Comparison of ENCODE assay signal across 9 cellular contexts in the genomic region with DNA sequence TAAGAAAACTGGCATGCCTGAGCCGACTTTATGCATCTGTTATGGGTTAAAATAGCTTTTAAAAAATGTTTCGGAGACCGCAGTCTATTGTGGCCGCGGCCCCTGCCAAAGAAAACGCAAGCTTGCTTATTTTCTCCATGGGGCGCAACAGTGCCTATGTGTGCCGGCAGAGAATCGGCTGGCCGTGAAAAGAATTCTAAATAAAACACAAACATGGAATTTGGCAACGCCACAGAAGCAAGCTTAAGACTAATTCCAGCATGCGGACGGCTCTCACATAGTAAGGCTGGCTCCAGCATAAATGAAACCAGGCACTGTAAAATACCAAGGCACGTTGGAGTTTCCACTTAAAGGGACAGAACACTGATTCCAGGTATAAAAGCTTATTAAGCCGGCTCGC. TPM values are rescaled to one million over a fixed set of nuclear protein-coding genes. Genes with fewer than 3 reads are reported as not detected.
A peak's percentile ranks its signal among the peaks of the same experiment; 100 is the strongest.
DNase-seq lines count a peak whose midpoint lies in the region; ATAC-seq and TF ChIP-seq lines count a peak whose summit lies in the region.
"Had no signal": no experiment of that assay in that cellular context is flagged by ENCODE, and none has a peak within 500 bp of the region (broad histone marks: within the 10 kb centered on the region; RNA-seq: fewer than 3 reads in every experiment).

No MANE protein-coding gene starts in this region.

- H3K4me2 ChIP-seq in PC-3 (ENCODE audit: low read length) = peak overlapping the region; percentile 54

- H3K4me3 ChIP-seq in CD8-positive, alpha-beta T cell (ENCODE audit: low read depth, low read length) = peak overlapping the region; percentile 11
- H3K4me3 ChIP-seq in PC-3 (ENCODE audit: low read length) (no peak overlapping the region), dorsolateral prefrontal cortex (peak overlapping the region in 54 of 59 donors; percentile 2 to 60 (median 40))

- H2AFZ ChIP-seq in PC-3 (ENCODE audit: low read length) = no peak overlapping the region

- H3K36me3 Mint-ChIP-seq in CD8-positive, alpha-beta T cell = peaks cover 74% of the 10 kb centered on the region

- CTCF ChIA-PET in CD8-positive, alpha-beta T cell (lab: Charles Lee) = interaction anchor here (0.6 to 3.0 kb wide), 17 partner anchors 9 to 420 kb away, joined by 3 to 19 read pairs (median 3); a partner anchor contains a TSS
- CTCF ChIA-PET in PC-3 (lab: Charles Lee) = no interaction called here

- H4K20me1 ChIP-seq in PC-3 (ENCODE audit: low read length) = no peaks in the 10 kb centered on the region

- peaks cover 94% of the 10 kb centered on the region for H3K4me1 Mint-ChIP-seq in CD8-positive, alpha-beta T cell (ENCODE audit: low read depth)

- no TSS peak for BruUV-seq in PC-3 (replicated peaks; lab: Mats Ljungman, UMichigan)

- no peak for TF ChIP-seq CTCF in CD8-positive, alpha-beta T cell (IDR thresholded peaks at IDR 0.05)
- TF ChIP-seq CTCF in PC-3 (conservative IDR thresholded peaks at IDR 0.05; ENCODE audit: low read depth, low read length) (no peak), dorsolateral prefrontal cortex (IDR thresholded peaks at IDR 0.05 in 54 of 56, conservative IDR thresholded peaks at IDR 0.05 in 2 of 56; ENCODE audit: low read depth in 1 of 56, partially characterized antibody in 56 of 56) (peak in 1 of 56 donors; percentile 8)

- no peaks in the 10 kb centered on the region for H3K9me2 ChIP-seq in PC-3 (replicated peaks; ENCODE audit: low read length)

- no peaks in the 10 kb centered on the region for H3F3A ChIP-seq in PC-3 (ENCODE audit: low read length, unreplicated experiment)

- H3K27ac ChIP-seq in CD8-positive, alpha-beta T cell (ENCODE audit: low read depth, low read length) = peak overlapping the region; percentile 2
- H3K27ac ChIP-seq in PC-3 (ENCODE audit: low read length) = no peak overlapping the region
- H3K27ac ChIP-seq in dorsolateral prefrontal cortex = peak overlapping the region in 1 of 59 donors; percentile 1

- no peaks in the 10 kb centered on the region for H3K9me3 ChIP-seq in CD8-positive, alpha-beta T cell (ENCODE audit: low read length)
- no peaks in the 10 kb centered on the region for H3K9me3 ChIP-seq in PC-3 (ENCODE audit: low read length)

- H3K9me3 Mint-ChIP-seq in CD8-positive, alpha-beta T cell = no peaks in the 10 kb centered on the region

- H3K27ac Mint-ChIP-seq in CD8-positive, alpha-beta T cell = peak overlapping the region; percentile 99

- intact Hi-C loops in CD8-positive, alpha-beta T cell (cut with DNase I, micrococcal nuclease) = loop anchor here in 1 of 2 experiments (1.0 kb wide), 1 partner anchor 11 kb away; no protein-coding TSS in a partner anchor
- intact Hi-C loops in PC-3 (cut with micrococcal nuclease) = no loop called here
- intact Hi-C loops in dorsolateral prefrontal cortex (cut with DNase I) = no loop called here

- H3K27me3 ChIP-seq in CD8-positive, alpha-beta T cell (ENCODE audit: insufficient read depth, low read length) = no peaks in the 10 kb centered on the region
- H3K27me3 ChIP-seq in PC-3 (ENCODE audit: low read length) (peaks cover 51% of the 10 kb centered on the region), dorsolateral prefrontal cortex (peaks cover 0 to 38% (median 5%) of the 10 kb centered on the region in 45 donors)

- H3K27me3 Mint-ChIP-seq in CD8-positive, alpha-beta T cell (ENCODE audit: low read depth) = no peaks in the 10 kb centered on the region

- peaks cover 94% of the 10 kb centered on the region for H3K4me1 ChIP-seq in CD8-positive, alpha-beta T cell (ENCODE audit: insufficient read depth, low read length)
- H3K4me1 ChIP-seq in PC-3 (ENCODE audit: insufficient read depth, low read length) = no peaks in the 10 kb centered on the region

- no peaks in the 10 kb centered on the region for H3K36me3 ChIP-seq in CD8-positive, alpha-beta T cell (ENCODE audit: insufficient read depth, low read length)
- no peaks in the 10 kb centered on the region for H3K36me3 ChIP-seq in PC-3 (ENCODE audit: low read depth, low read length)

- peak overlapping the region; percentile 78 for H3K4me3 Mint-ChIP-seq in CD8-positive, alpha-beta T cell

- ATAC-seq in CD8-positive, alpha-beta T cell = no peak
- ATAC-seq in PC-3 = no peak
- no peak for ATAC-seq in HG02623 (IDR thresholded peaks at IDR 0.05; ENCODE audit: unreplicated experiment)
- ATAC-seq in HG02870 (IDR thresholded peaks at IDR 0.05; ENCODE audit: unreplicated experiment) = no peak

- H3K9ac ChIP-seq in PC-3 (ENCODE audit: low read length) = no peak overlapping the region

- no peak for DNase-seq in CD8-positive, alpha-beta T cell
- DNase-seq in PC-3 (no peak), dorsolateral prefrontal cortex (peak in 2 of 10 donors; percentile 17 to 43), non-pigmented ciliary epithelial cell (ENCODE audit: low read depth) (peak; percentile 3), RPMI8226 (no peak), NCI-H187 treated with DMSO at 0.1 percent for 48 hours (lab: John Stamatoyannopoulos, UW) (no peak)
- DNase-seq: NCI-H1048 had no signal

- POLR2A ChIA-PET in CD8-positive, alpha-beta T cell (lab: Charles Lee) = interaction anchor here (0.6 to 63.2 kb wide), 7 partner anchors 10 to 1025 kb away, joined by 3 to 2179 read pairs (median 4); a partner anchor contains a TSS
- POLR2A ChIA-PET in PC-3 (lab: Charles Lee; ENCODE audit: unreplicated experiment) = no interaction called here

- H3K79me2 ChIP-seq in PC-3 (ENCODE audit: low read length) = no peaks in the 10 kb centered on the region

RNA-seq across cellular contexts. Expression of a gene that starts 56.7 kb away (rescaled TPM):
- 100 to 1,000 TPM; 273 to 284 TPM for total RNA-seq in CD8-positive, alpha-beta T cell
- total RNA-seq in PC-3 (2014; rRNA removed) = 0.73 and 1.7 TPM in 2 replicates
- total RNA-seq in dorsolateral prefrontal cortex = 10 to 100 TPM in 75 of 120 experiments, 1 to 10 TPM in 45; 3.3 to 16.0 (median 10.5) TPM

Comparison
In these comparisons a context has a peak if more than half of its experiments do, and no peak if none do; other contexts are left out.
1. RNA of a gene that starts 56.7 kb away (total RNA-seq): 273 to 284 TPM in CD8-positive, alpha-beta T cell; 3.3 to 16.0 TPM in dorsolateral prefrontal cortex and 0.73 to 1.7 TPM in PC-3; every median in the first group is over 10 times any median in the second.